16 cellular contexts compared by ENCODE assay signal in genomic region chr11:58060939-58061672, GRCh38. TPM values are rescaled to one million over a fixed set of nuclear protein-coding genes. Genes with fewer than 3 reads are reported as not detected.
A peak's percentile ranks its signal among the peaks of the same experiment; 100 is the strongest.
DNase-seq lines count a peak whose midpoint lies in the region; ATAC-seq, FAIRE-seq and TF ChIP-seq lines count a peak whose summit lies in the region.
"Had no signal": no experiment of that assay in that cellular context is flagged by ENCODE, and none has a peak within 500 bp of the region (broad histone marks: within the 10 kb centered on the region; RNA-seq: fewer than 3 reads in every experiment).

No MANE protein-coding gene starts in this region.

- H3K4me3 Mint-ChIP-seq in endodermal cell, result no peak overlapping the region
- H3K4me3 Mint-ChIP-seq: IgD-negative memory B cell had no signal

- TF ChIP-seq EP300 in HepG2 (IDR thresholded peaks at IDR 0.05; ENCODE audit: low read depth in 2 of 2, low read length in 2 of 2) (peak in 1 of 2 experiments; percentile 81; a peak in 2 of 4 replicates), HepG2 (CRISPR knock-in tag; IDR thresholded peaks at IDR 0.05; ENCODE audit: borderline replicate concordance) (peak; percentile 44; the same call in 1 of the 2 replicates)

- H3K36me3 Mint-ChIP-seq in endodermal cell (ENCODE audit: low read depth), result no peaks in the 10 kb centered on the region
- H3K36me3 Mint-ChIP-seq: IgD-negative memory B cell had no signal

- 52 to 70% methylated on average over 2 to 6 of the region's 6 CpGs for WGBS in endodermal cell (ENCODE audit: insufficient coverage in 1 of 2, insufficient read length in 1 of 2), 2 experiments
- 34% methylated on average over 6 of the region's 6 CpGs for WGBS in HepG2 (ENCODE audit: low lambda C conversion rate)

- no peaks in the 10 kb centered on the region for H3K79me2 ChIP-seq in HepG2 (ENCODE audit: insufficient read depth, low read length)

- no peak for TF ChIP-seq RAD21 in HepG2 (CRISPR knock-in tag; IDR thresholded peaks at IDR 0.05)

- H4K20me1 ChIP-seq in HepG2 (ENCODE audit: insufficient read depth, low read length), result no peaks in the 10 kb centered on the region

- H3K36me3 ChIP-seq in HUES6 (ENCODE audit: control insufficient read depth, insufficient read depth, low read length) (no peaks in the 10 kb centered on the region), endodermal cell (ENCODE audit: control insufficient read depth, insufficient read depth, low read length) (no peaks in the 10 kb centered on the region), HepG2 (replicated peaks in 1 of 2; ENCODE audit: control insufficient read depth in 1 of 2, insufficient read depth in 2 of 2, low read length in 2 of 2) (no peaks in the 10 kb centered on the region)
- H3K36me3 ChIP-seq: upper lobe of right lung had no signal

- intact Hi-C loops in HepG2 (cut with micrococcal nuclease; ENCODE audit: unreplicated experiment), result loop anchor here (10.0 kb wide), 1 partner anchor 454 kb away; no protein-coding TSS in a partner anchor

- ATAC-seq in HepG2 (peak; percentile 86), HG03175 (IDR thresholded peaks at IDR 0.05; ENCODE audit: unreplicated experiment) (no peak), HG03045 (IDR thresholded peaks at IDR 0.05; ENCODE audit: unreplicated experiment) (no peak)
- ATAC-seq: upper lobe of right lung had no signal

- POLR2A ChIA-PET in HepG2 (lab: Yijun Ruan, JAX), result interaction anchor here (1.0 to 1.3 kb wide), 3 partner anchors 9 to 225 kb away, joined by 3 to 4 read pairs (median 3); no protein-coding TSS in a partner anchor

- 0 out of 2 replicates have a peak overlapping the region, but pooled peaks have one; percentile 1 for H3K4me3 ChIP-seq in HUES6 (ENCODE audit: low read depth, low read length)
- H3K4me3 ChIP-seq in endodermal cell (ENCODE audit: low read length), result peak overlapping the region; percentile 61
- peak overlapping the region in 1 of 3 experiments; percentile 35; a peak in 1 of 6 replicates for H3K4me3 ChIP-seq in HepG2 (replicated peaks in 1 of 3; ENCODE audit: insufficient read depth in 1 of 3, low read depth in 2 of 3, low read length in 3 of 3)
- H3K4me3 ChIP-seq: SK-N-MC, upper lobe of right lung had no signal

- H3K9ac ChIP-seq in HUES6 (ENCODE audit: low read length) (no peak overlapping the region), endodermal cell (ENCODE audit: extremely low read depth, low read length, poor library complexity, severe bottlenecking) (peak overlapping the region; percentile 3), HepG2 (ENCODE audit: insufficient read depth, low read depth, low read length) (peak overlapping the region; percentile 39)

- CTCF ChIA-PET in HepG2 (lab: Yijun Ruan, JAX; ENCODE audit: low intra/inter-chr PET ratio, low total read pairs), result no interaction called here

- no peak overlapping the region for H2AFZ ChIP-seq in HepG2 (ENCODE audit: low read length)

- no TSS peak for BruUV-seq in HepG2 (replicated peaks; lab: Mats Ljungman, UMichigan)

- no peak for TF ChIP-seq POLR2A in HepG2 (IDR thresholded peaks at IDR 0.05; ENCODE audit: insufficient read depth in 1 of 2, low read depth in 2 of 2, low read length in 2 of 2)

- H3K4me2 ChIP-seq in HepG2 (ENCODE audit: low read depth, low read length), result peak overlapping the region; percentile 50

- peak overlapping the region; percentile 28 for H3K27ac Mint-ChIP-seq in endodermal cell
- H3K27ac Mint-ChIP-seq: IgD-negative memory B cell had no signal

- no peaks in the 10 kb centered on the region for H3K27me3 Mint-ChIP-seq in endodermal cell (ENCODE audit: insufficient read depth)
- H3K27me3 Mint-ChIP-seq: IgD-negative memory B cell had no signal

- H3K9me3 ChIP-seq in HUES6 (ENCODE audit: control insufficient read depth, insufficient read depth, low read depth, low read length), result no peaks in the 10 kb centered on the region
- H3K9me3 ChIP-seq in endodermal cell (ENCODE audit: control insufficient read depth, low read length), result no peaks in the 10 kb centered on the region
- no peaks in the 10 kb centered on the region for H3K9me3 ChIP-seq in HepG2 (ENCODE audit: low read length)
- H3K9me3 ChIP-seq: upper lobe of right lung had no signal

- no peaks in the 10 kb centered on the region for H3K27me3 ChIP-seq in HUES6 (ENCODE audit: control insufficient read depth, insufficient read depth, low read length)
- no peaks in the 10 kb centered on the region for H3K27me3 ChIP-seq in endodermal cell (ENCODE audit: control insufficient read depth, insufficient read depth, low read length, poor library complexity, severe bottlenecking)
- no peaks in the 10 kb centered on the region for H3K27me3 ChIP-seq in HepG2 (ENCODE audit: control insufficient read depth in 1 of 2, insufficient read depth in 2 of 2, low read length in 2 of 2)
- H3K27me3 ChIP-seq: upper lobe of right lung had no signal

- in situ Hi-C loops in HepG2 (cut with HindIII; ENCODE audit: extremely low pct_ligation_motif_present, low pct_unique_long_range_greater_than_20kb), result no loop called here

- peak; percentile 74 for TF ChIP-seq CTCF in endodermal cell (conservative IDR thresholded peaks at IDR 0.05)
- no peak for TF ChIP-seq CTCF in HepG2 (CRISPR knock-in tag; IDR thresholded peaks at IDR 0.05)

- peak; percentile 94 for FAIRE-seq in HepG2 (lab: Jason Lieb, UNC)

- H3K27ac ChIP-seq in HUES6 (ENCODE audit: low read depth, low read length) (no peak overlapping the region; the same call in 1 of the 2 replicates), endodermal cell (ENCODE audit: low read depth, low read length) (no peak overlapping the region), HepG2 (ENCODE audit: extremely low read length, insufficient read depth, low read length) (peak overlapping the region; percentile 60)
- H3K27ac ChIP-seq: SK-N-MC, upper lobe of right lung had no signal

- peaks cover 53% of the 10 kb centered on the region for H3K4me1 Mint-ChIP-seq in endodermal cell
- H3K4me1 Mint-ChIP-seq: IgD-negative memory B cell had no signal

- DNase-seq in AG08395 (ENCODE audit: low spot score) (peak; percentile 16), endodermal cell (peak; percentile 80), HepG2 (ENCODE audit: low spot score) (peak; percentile 91), SIG-M5 (lab: John Stamatoyannopoulos, UW) (no peak), NCI-H524 treated with DMSO at 0.1 percent for 48 hours (lab: John Stamatoyannopoulos, UW) (no peak)
- DNase-seq: activated CD4-positive, alpha-beta T cell treated with anti-CD3 and anti-CD28 coated beads for 48 hours; activated effector memory CD4-positive, alpha-beta T cell treated with Interleukin-2 at 50 U/mL for 16 hours; central memory CD4-positive, alpha-beta T cell; left cardiac atrium; NCI-H146; upper lobe of right lung had no signal

- peaks cover 54% of the 10 kb centered on the region for H3K4me1 ChIP-seq in HUES6 (ENCODE audit: control insufficient read depth, insufficient read depth, low read length)
- H3K4me1 ChIP-seq in endodermal cell (ENCODE audit: control insufficient read depth, insufficient read depth, low read length), result peaks cover 28% of the 10 kb centered on the region
- peaks cover 94% of the 10 kb centered on the region for H3K4me1 ChIP-seq in HepG2 (ENCODE audit: insufficient read depth, low read length)

- H3K9me3 Mint-ChIP-seq in endodermal cell, result peaks cover 1% of the 10 kb centered on the region

RNA-seq across cellular contexts. Expression of gene OR6Q1, which starts 30.4 kb away (rescaled TPM):
- total RNA-seq in endodermal cell (not detected), HepG2 (2016; rRNA removed; fragmentation: Illumina TruSeq; extraction: Trizol) (not detected in 2 replicates)
- not detected for polyA plus RNA-seq in endodermal cell (2013, experiment 1 of 2)
- not detected for polyA plus RNA-seq in endodermal cell (2013, experiment 2 of 2)
- not detected in 2 replicates for total RNA-seq in HepG2 (2016; cell fraction: cytosol; rRNA removed; fragmentation: Illumina TruSeq; extraction: Trizol; ENCODE audit: low read depth)
- not detected in 2 replicates for total RNA-seq in HepG2 (2016; cell fraction: insoluble cytoplasmic fraction; rRNA removed; fragmentation: Illumina TruSeq; extraction: Trizol)
- total RNA-seq in HepG2 (2016; cell fraction: membrane; rRNA removed; fragmentation: Illumina TruSeq; extraction: Trizol), result not detected in 2 replicates
- total RNA-seq in HepG2 (2016; cell fraction: nucleus; rRNA removed; fragmentation: Illumina TruSeq; extraction: Trizol), result not detected in 2 replicates
- not detected in 2 replicates for polyA plus RNA-seq in HepG2 (2011; rRNA removed)
- polyA plus RNA-seq in HepG2 (2011; cell fraction: cytosol; rRNA removed), result not detected in 2 replicates
- polyA plus RNA-seq in HepG2 (2011; cell fraction: nucleus; rRNA removed), result not detected in 2 replicates
- polyA plus RNA-seq in HepG2 (2012), result not detected in 2 replicates
- not detected in 2 replicates for polyA plus RNA-seq in HepG2 (2016; cell fraction: cytosol; fragmentation: Illumina TruSeq; extraction: Trizol; ENCODE audit: low read depth)
- not detected in 2 replicates for polyA plus RNA-seq in HepG2 (2016; cell fraction: insoluble cytoplasmic fraction; fragmentation: Illumina TruSeq; extraction: Trizol; ENCODE audit: low read depth)
- not detected in 2 replicates for polyA plus RNA-seq in HepG2 (2016; cell fraction: membrane; fragmentation: Illumina TruSeq; extraction: Trizol; ENCODE audit: low read depth)
- polyA plus RNA-seq in HepG2 (2016; cell fraction: nucleus; fragmentation: Illumina TruSeq; extraction: Trizol; ENCODE audit: insufficient read depth, low read depth), result not detected in 2 replicates
- 0.50 TPM in 1 of 2 replicates, not detected in the other for polyA minus RNA-seq in HepG2 (2011; rRNA and poly(A)+ RNA removed; ENCODE audit: low replicate concordance)
- not detected in 2 replicates for polyA minus RNA-seq in HepG2 (2011; cell fraction: cytosol; rRNA and poly(A)+ RNA removed)
- polyA minus RNA-seq in HepG2 (2011; cell fraction: nucleus; rRNA and poly(A)+ RNA removed), result 0.39 TPM in 1 of 2 replicates, not detected in the other
- total RNA-seq: left cardiac atrium, upper lobe of right lung had no signal
- polyA plus RNA-seq: IgD-negative memory B cell had no signal

RNA-seq across cellular contexts. Expression of gene OR9Q1, which starts 37.4 kb away (rescaled TPM):
- total RNA-seq in endodermal cell, result not detected
- polyA plus RNA-seq in endodermal cell (2013, experiment 1 of 2), result not detected
- polyA plus RNA-seq in endodermal cell (2013, experiment 2 of 2), result not detected
- not detected in 2 replicates for total RNA-seq in HepG2 (2016; rRNA removed; fragmentation: Illumina TruSeq; extraction: Trizol)
- total RNA-seq in HepG2 (2016; cell fraction: cytosol; rRNA removed; fragmentation: Illumina TruSeq; extraction: Trizol; ENCODE audit: low read depth), result not detected in 2 replicates
- not detected in 2 replicates for total RNA-seq in HepG2 (2016; cell fraction: insoluble cytoplasmic fraction; rRNA removed; fragmentation: Illumina TruSeq; extraction: Trizol)
- not detected in 2 replicates for total RNA-seq in HepG2 (2016; cell fraction: membrane; rRNA removed; fragmentation: Illumina TruSeq; extraction: Trizol)
- total RNA-seq in HepG2 (2016; cell fraction: nucleus; rRNA removed; fragmentation: Illumina TruSeq; extraction: Trizol), result 0.28 TPM in 1 of 2 replicates, not detected in the other
- polyA plus RNA-seq in HepG2 (2011; rRNA removed), result not detected in 2 replicates
- polyA plus RNA-seq in HepG2 (2011; cell fraction: cytosol; rRNA removed), result not detected in 2 replicates
- polyA plus RNA-seq in HepG2 (2011; cell fraction: nucleus; rRNA removed), result not detected in 2 replicates
- not detected in 2 replicates for polyA plus RNA-seq in HepG2 (2012)
- not detected in 2 replicates for polyA plus RNA-seq in HepG2 (2016; cell fraction: cytosol; fragmentation: Illumina TruSeq; extraction: Trizol; ENCODE audit: low read depth)
- not detected in 2 replicates for polyA plus RNA-seq in HepG2 (2016; cell fraction: insoluble cytoplasmic fraction; fragmentation: Illumina TruSeq; extraction: Trizol; ENCODE audit: low read depth)
- not detected in 2 replicates for polyA plus RNA-seq in HepG2 (2016; cell fraction: membrane; fragmentation: Illumina TruSeq; extraction: Trizol; ENCODE audit: low read depth)
- polyA plus RNA-seq in HepG2 (2016; cell fraction: nucleus; fragmentation: Illumina TruSeq; extraction: Trizol; ENCODE audit: insufficient read depth, low read depth), result not detected in 2 replicates
- polyA minus RNA-seq in HepG2 (2011; rRNA and poly(A)+ RNA removed; ENCODE audit: low replicate concordance), result 0.32 TPM in 1 of 2 replicates, not detected in the other
- polyA minus RNA-seq in HepG2 (2011; cell fraction: cytosol; rRNA and poly(A)+ RNA removed), result not detected in 2 replicates
- polyA minus RNA-seq in HepG2 (2011; cell fraction: nucleus; rRNA and poly(A)+ RNA removed), result 0.52 TPM in 1 of 2 replicates, not detected in the other
- total RNA-seq: left cardiac atrium, upper lobe of right lung had no signal
- polyA plus RNA-seq: IgD-negative memory B cell had no signal

Comparison
In these comparisons a context has a peak if more than half of its experiments do, and no peak if none do; other contexts are left out.
1. DNase-seq: peak in AG08395 (single experiment), endodermal cell (single experiment) and HepG2 (single experiment); none in SIG-M5 (single experiment) and NCI-H524 treated with DMSO at 0.1 percent for 48 hours (single experiment).